1 cellular context compared by ENCODE assay signal in genomic region chr6:33323623-33323948, GRCh38.
TF ChIP-seq lines count a peak whose summit lies in the region.

No MANE protein-coding gene starts in this region.

TF ChIP-seq in WTC11, 78 proteins besides CTCF, POLR2A, EP300 and RAD21 (continued from another document):
- no peak for TF ChIP-seq SOX15 (CRISPR knock-in tag; IDR thresholded peaks at IDR 0.05)
- TF ChIP-seq, protein P1, sequence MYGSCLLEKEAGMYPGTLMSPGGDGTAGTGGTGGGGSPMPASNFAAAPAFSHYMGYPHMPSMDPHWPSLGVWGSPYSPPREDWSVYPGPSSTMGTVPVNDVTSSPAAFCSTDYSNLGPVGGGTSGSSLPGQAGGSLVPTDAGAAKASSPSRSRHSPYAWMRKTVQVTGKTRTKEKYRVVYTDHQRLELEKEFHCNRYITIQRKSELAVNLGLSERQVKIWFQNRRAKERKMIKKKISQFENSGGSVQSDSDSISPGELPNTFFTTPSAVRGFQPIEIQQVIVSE (CRISPR knock-in tag; IDR thresholded peaks at IDR 0.05; ENCODE audit: borderline replicate concordance): no peak
- no peak for TF ChIP-seq RORB (CRISPR knock-in tag; IDR thresholded peaks at IDR 0.05)
- TF ChIP-seq ZNF423 (CRISPR knock-in tag; IDR thresholded peaks at IDR 0.05): peak; percentile 12; the same call in 1 of the 2 replicates
- TF ChIP-seq USF1 (CRISPR knock-in tag; IDR thresholded peaks at IDR 0.05): no peak
- TF ChIP-seq, protein P2, sequence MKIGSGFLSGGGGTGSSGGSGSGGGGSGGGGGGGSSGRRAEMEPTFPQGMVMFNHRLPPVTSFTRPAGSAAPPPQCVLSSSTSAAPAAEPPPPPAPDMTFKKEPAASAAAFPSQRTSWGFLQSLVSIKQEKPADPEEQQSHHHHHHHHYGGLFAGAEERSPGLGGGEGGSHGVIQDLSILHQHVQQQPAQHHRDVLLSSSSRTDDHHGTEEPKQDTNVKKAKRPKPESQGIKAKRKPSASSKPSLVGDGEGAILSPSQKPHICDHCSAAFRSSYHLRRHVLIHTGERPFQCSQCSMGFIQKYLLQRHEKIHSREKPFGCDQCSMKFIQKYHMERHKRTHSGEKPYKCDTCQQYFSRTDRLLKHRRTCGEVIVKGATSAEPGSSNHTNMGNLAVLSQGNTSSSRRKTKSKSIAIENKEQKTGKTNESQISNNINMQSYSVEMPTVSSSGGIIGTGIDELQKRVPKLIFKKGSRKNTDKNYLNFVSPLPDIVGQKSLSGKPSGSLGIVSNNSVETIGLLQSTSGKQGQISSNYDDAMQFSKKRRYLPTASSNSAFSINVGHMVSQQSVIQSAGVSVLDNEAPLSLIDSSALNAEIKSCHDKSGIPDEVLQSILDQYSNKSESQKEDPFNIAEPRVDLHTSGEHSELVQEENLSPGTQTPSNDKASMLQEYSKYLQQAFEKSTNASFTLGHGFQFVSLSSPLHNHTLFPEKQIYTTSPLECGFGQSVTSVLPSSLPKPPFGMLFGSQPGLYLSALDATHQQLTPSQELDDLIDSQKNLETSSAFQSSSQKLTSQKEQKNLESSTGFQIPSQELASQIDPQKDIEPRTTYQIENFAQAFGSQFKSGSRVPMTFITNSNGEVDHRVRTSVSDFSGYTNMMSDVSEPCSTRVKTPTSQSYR (CRISPR knock-in tag; IDR thresholded peaks at IDR 0.05): 0 out of 2 replicates have a peak, but pooled peaks have one; percentile 9
- 0 out of 2 replicates have a peak, but pooled peaks have one; percentile 26 for TF ChIP-seq E2F4 (CRISPR knock-in tag; IDR thresholded peaks at IDR 0.05; ENCODE audit: borderline replicate concordance, low read depth)
- TF ChIP-seq ZNF232 (CRISPR knock-in tag; IDR thresholded peaks at IDR 0.05): no peak
- no peak for TF ChIP-seq ZNF416 (CRISPR knock-in tag; IDR thresholded peaks at IDR 0.05)
- no peak for TF ChIP-seq PRRX2 (CRISPR knock-in tag; IDR thresholded peaks at IDR 0.05)
- no peak for TF ChIP-seq ZBTB21 (CRISPR knock-in tag; IDR thresholded peaks at IDR 0.05; ENCODE audit: borderline replicate concordance)
- TF ChIP-seq FOXP4 (CRISPR knock-in tag; IDR thresholded peaks at IDR 0.05): no peak
- TF ChIP-seq CBFB (CRISPR knock-in tag; IDR thresholded peaks at IDR 0.05; ENCODE audit: low read depth): no peak
- no peak for TF ChIP-seq TEAD4 (CRISPR knock-in tag; IDR thresholded peaks at IDR 0.05)
